Comparison of ENCODE assay signal across 37 cellular contexts in genomic region chr17:54373970-54374369, GRCh38.
"Had no signal": no experiment of that assay in that cellular context is flagged by ENCODE, and none has a peak within 500 bp of the region (broad histone marks: within the 10 kb centered on the region; RNA-seq: fewer than 3 reads in every experiment).

No MANE protein-coding gene starts in this region.

- H3K36me3 Mint-ChIP-seq: activated CD8-positive, alpha-beta memory T cell treated with anti-CD3 and anti-CD28 coated beads, Interleukin-2, amount 10 ng/mL, durations not matched to agents 7 days and 5 days; activated naive CD4-positive, alpha-beta T cell treated with anti-CD3 and anti-CD28 coated beads, Interleukin-2, amount 10 ng/mL, durations not matched to agents 7 days and 5 days; activated naive CD4-positive, alpha-beta T cell treated with anti-CD3 and anti-CD28 coated beads, Interleukin-2, amount 50 U/mL, for 24 hours; activated naive CD8-positive, alpha-beta T cell; activated naive CD8-positive, alpha-beta T cell treated with anti-CD3 and anti-CD28 coated beads, Interleukin-2, amount 10 ng/mL, durations not matched to agents 7 days and 5 days; brain had no signal

- H3K9me3 ChIP-seq: ascending aorta had no signal

- H3K9me3 Mint-ChIP-seq: activated naive CD4-positive, alpha-beta T cell treated with anti-CD3 and anti-CD28 coated beads, Interleukin-2, amount 50 U/mL, for 24 hours; activated naive CD8-positive, alpha-beta T cell treated with anti-CD3 and anti-CD28 coated beads, Interleukin-2, amount 50 U/mL, for 24 hours had no signal

- H3K27ac Mint-ChIP-seq: activated CD4-positive, alpha-beta memory T cell treated with anti-CD3 and anti-CD28 coated beads, Interleukin-2, amount 10 ng/mL, durations not matched to agents 7 days and 5 days; activated CD4-positive, alpha-beta T cell treated with anti-CD3 and anti-CD28 coated beads for 36 hours; activated CD4-positive, alpha-beta T cell treated with anti-CD3 and anti-CD28 coated beads, Interleukin-2, amount 10 ng/mL, durations not matched to agents 7 days and 5 days; activated CD8-positive, alpha-beta memory T cell treated with anti-CD3 and anti-CD28 coated beads, Interleukin-2, amount 10 ng/mL, durations not matched to agents 7 days and 5 days; activated CD8-positive, alpha-beta T cell treated with anti-CD3 and anti-CD28 coated beads, Interleukin-2, amount 10 ng/mL, durations not matched to agents 7 days and 5 days; activated naive CD4-positive, alpha-beta T cell treated with anti-CD3 and anti-CD28 coated beads, Interleukin-2, amount 10 ng/mL, durations not matched to agents 7 days and 5 days; activated naive CD4-positive, alpha-beta T cell treated with anti-CD3 and anti-CD28 coated beads, Interleukin-2, amount 50 U/mL, for 24 hours; activated naive CD8-positive, alpha-beta T cell; activated naive CD8-positive, alpha-beta T cell treated with anti-CD3 and anti-CD28 coated beads, Interleukin-2, amount 10 ng/mL, durations not matched to agents 7 days and 5 days; activated naive CD8-positive, alpha-beta T cell treated with anti-CD3 and anti-CD28 coated beads, Interleukin-2, amount 50 U/mL, for 24 hours; activated T-cell treated with anti-CD3 and anti-CD28 coated beads, Interleukin-2, amount 50 U/mL, for 24 hours; activated T-helper 2 cell treated with anti-CD3 and anti-CD28 coated beads, Interferon-gamma antibody, Interleukin-2, Interleukin-4, amounts not matched to agents 10 μg/mL and 5 μg/mL and 100 μg/mL, durations not matched to agents 14 hours and 24 hours and 36 hours; brain; T-helper 1 cell treated with Interleukin-12 subunit alpha and Interleukin-12 subunit beta and Interleukin-4 antibody, amounts not matched to agents 30 μg/mL and 1 μg/mL, for 36 hours; T-helper 2 cell treated with Interferon-gamma antibody and Interleukin-4, amounts not matched to agents 5 μg/mL and 100 μg/mL, for 36 hours; WTC11 had no signal

- H3K27ac ChIP-seq: ascending aorta, cardiac muscle cell, WERI-Rb-1 had no signal

- H3K4me3 ChIP-seq: ascending aorta, cardiac muscle cell had no signal

- H3K27me3 Mint-ChIP-seq: activated CD4-positive, alpha-beta memory T cell treated with anti-CD3 and anti-CD28 coated beads, Interleukin-2, amount 10 ng/mL, durations not matched to agents 7 days and 5 days; activated CD4-positive, alpha-beta T cell treated with anti-CD3 and anti-CD28 coated beads for 36 hours; activated CD4-positive, alpha-beta T cell treated with anti-CD3 and anti-CD28 coated beads, Interleukin-2, amount 10 ng/mL, durations not matched to agents 7 days and 5 days; activated CD8-positive, alpha-beta memory T cell treated with anti-CD3 and anti-CD28 coated beads, Interleukin-2, amount 10 ng/mL, durations not matched to agents 7 days and 5 days; activated naive CD4-positive, alpha-beta T cell treated with anti-CD3 and anti-CD28 coated beads, Interleukin-2, amount 10 ng/mL, durations not matched to agents 7 days and 5 days; activated naive CD4-positive, alpha-beta T cell treated with anti-CD3 and anti-CD28 coated beads, Interleukin-2, amount 50 U/mL, for 24 hours; activated naive CD8-positive, alpha-beta T cell; activated naive CD8-positive, alpha-beta T cell treated with anti-CD3 and anti-CD28 coated beads, Interleukin-2, amount 10 ng/mL, durations not matched to agents 7 days and 5 days; activated naive CD8-positive, alpha-beta T cell treated with anti-CD3 and anti-CD28 coated beads, Interleukin-2, amount 50 U/mL, for 24 hours; activated T-cell treated with anti-CD3 and anti-CD28 coated beads, Interleukin-2, amount 50 U/mL, for 24 hours; brain; central memory CD8-positive, alpha-beta T cell had no signal

- H3K27me3 ChIP-seq: ascending aorta, cardiac muscle cell had no signal

- H3K4me1 ChIP-seq: ascending aorta had no signal

- H3K36me3 ChIP-seq: ascending aorta, cardiac muscle cell, WERI-Rb-1 had no signal

- H3K4me1 Mint-ChIP-seq: activated CD4-positive, alpha-beta memory T cell treated with anti-CD3 and anti-CD28 coated beads, Interleukin-2, amount 10 ng/mL, durations not matched to agents 7 days and 5 days; activated CD4-positive, alpha-beta T cell treated with anti-CD3 and anti-CD28 coated beads for 36 hours; activated CD4-positive, alpha-beta T cell treated with anti-CD3 and anti-CD28 coated beads, Interleukin-2, amount 10 ng/mL, durations not matched to agents 7 days and 5 days; activated CD8-positive, alpha-beta memory T cell treated with anti-CD3 and anti-CD28 coated beads, Interleukin-2, amount 10 ng/mL, durations not matched to agents 7 days and 5 days; activated naive CD4-positive, alpha-beta T cell treated with anti-CD3 and anti-CD28 coated beads, Interleukin-2, amount 10 ng/mL, durations not matched to agents 7 days and 5 days; activated naive CD4-positive, alpha-beta T cell treated with anti-CD3 and anti-CD28 coated beads, Interleukin-2, amount 50 U/mL, for 24 hours; activated naive CD8-positive, alpha-beta T cell treated with anti-CD3 and anti-CD28 coated beads, Interleukin-2, amount 10 ng/mL, durations not matched to agents 7 days and 5 days; activated naive CD8-positive, alpha-beta T cell treated with anti-CD3 and anti-CD28 coated beads, Interleukin-2, amount 50 U/mL, for 24 hours; central memory CD8-positive, alpha-beta T cell had no signal

- ATAC-seq: activated CD4-positive, alpha-beta T cell treated with anti-CD3 and anti-CD28 coated beads for 36 hours; activated CD4-positive, CD25-positive, alpha-beta regulatory T cell treated with anti-CD3 and anti-CD28 coated beads, Interleukin-2, amount 50 U/mL, for 24 hours; activated CD8-positive, alpha-beta memory T cell treated with anti-CD3 and anti-CD28 coated beads, Interleukin-2, amount 10 ng/mL, durations not matched to agents 7 days and 5 days; activated CD8-positive, alpha-beta T cell treated with anti-CD3 and anti-CD28 coated beads, Interleukin-2, amount 10 ng/mL, durations not matched to agents 7 days and 5 days; activated naive CD8-positive, alpha-beta T cell treated with anti-CD3 and anti-CD28 coated beads, Interleukin-2, amount 50 U/mL, for 24 hours; WTC11 had no signal

- H3K4me3 Mint-ChIP-seq: activated CD4-positive, alpha-beta memory T cell treated with anti-CD3 and anti-CD28 coated beads, Interleukin-2, amount 10 ng/mL, durations not matched to agents 7 days and 5 days; activated CD4-positive, alpha-beta T cell treated with anti-CD3 and anti-CD28 coated beads for 36 hours; activated CD4-positive, alpha-beta T cell treated with anti-CD3 and anti-CD28 coated beads, Interleukin-2, amount 10 ng/mL, durations not matched to agents 7 days and 5 days; activated CD8-positive, alpha-beta memory T cell treated with anti-CD3 and anti-CD28 coated beads, Interleukin-2, amount 10 ng/mL, durations not matched to agents 7 days and 5 days; activated CD8-positive, alpha-beta T cell treated with anti-CD3 and anti-CD28 coated beads, Interleukin-2, amount 10 ng/mL, durations not matched to agents 7 days and 5 days; activated naive CD4-positive, alpha-beta T cell treated with anti-CD3 and anti-CD28 coated beads, Interleukin-2, amount 10 ng/mL, durations not matched to agents 7 days and 5 days; activated naive CD4-positive, alpha-beta T cell treated with anti-CD3 and anti-CD28 coated beads, Interleukin-2, amount 50 U/mL, for 24 hours; activated naive CD8-positive, alpha-beta T cell; activated naive CD8-positive, alpha-beta T cell treated with anti-CD3 and anti-CD28 coated beads, Interleukin-2, amount 10 ng/mL, durations not matched to agents 7 days and 5 days; activated naive CD8-positive, alpha-beta T cell treated with anti-CD3 and anti-CD28 coated beads, Interleukin-2, amount 50 U/mL, for 24 hours; activated T-cell treated with anti-CD3 and anti-CD28 coated beads, Interleukin-2, amount 50 U/mL, for 24 hours; brain; central memory CD8-positive, alpha-beta T cell; T-helper 1 cell treated with Interleukin-12 subunit alpha and Interleukin-12 subunit beta and Interleukin-4 antibody, amounts not matched to agents 30 μg/mL and 1 μg/mL, for 36 hours; T-helper 2 cell treated with Interferon-gamma antibody and Interleukin-4, amounts not matched to agents 5 μg/mL and 100 μg/mL, for 36 hours; WTC11 had no signal

- DNase-seq: activated CD4-positive, alpha-beta memory T cell treated with anti-CD3 and anti-CD28 coated beads, Interleukin-2, amount 10 ng/mL, durations not matched to agents 7 days and 5 days; activated CD4-positive, alpha-beta T cell treated with anti-CD3 and anti-CD28 coated beads for 1 hour; activated CD4-positive, alpha-beta T cell treated with anti-CD3 and anti-CD28 coated beads for 36 hours; activated CD4-positive, alpha-beta T cell treated with anti-CD3 and anti-CD28 coated beads for 48 hours; activated CD4-positive, alpha-beta T cell treated with anti-CD3 and anti-CD28 coated beads, Interleukin-2, amount 10 ng/mL, durations not matched to agents 7 days and 5 days; activated CD4-positive, alpha-beta T cell treated with anti-CD3 and anti-CD28 coated beads, Interleukin-2, amount 50 U/mL, for 48 hours; activated CD4-positive, CD25-positive, alpha-beta regulatory T cell; activated CD8-positive, alpha-beta memory T cell treated with anti-CD3 and anti-CD28 coated beads for 24 hours; activated CD8-positive, alpha-beta memory T cell treated with anti-CD3 and anti-CD28 coated beads, Interleukin-2, amount 10 ng/mL, durations not matched to agents 7 days and 5 days; activated CD8-positive, alpha-beta memory T cell treated with anti-CD3 and anti-CD28 coated beads, Interleukin-2, amount 50 U/mL, for 48 hours; activated CD8-positive, alpha-beta T cell treated with anti-CD3 and anti-CD28 coated beads, Interleukin-2, amount 10 ng/mL, durations not matched to agents 7 days and 5 days; activated effector memory CD4-positive, alpha-beta T cell treated with Interleukin-2 at 50 U/mL for 16 hours; activated gamma-delta T cell; activated naive CD4-positive, alpha-beta T cell treated with anti-CD3 and anti-CD28 coated beads, Interleukin-2, amount 10 ng/mL, durations not matched to agents 7 days and 5 days; activated naive CD4-positive, alpha-beta T cell treated with Interleukin-2 at 50 U/mL for 16 hours; activated naive CD8-positive, alpha-beta T cell treated with anti-CD3 and anti-CD28 coated beads, Interleukin-2, amount 10 ng/mL, durations not matched to agents 7 days and 5 days; activated naive CD8-positive, alpha-beta T cell treated with anti-CD3 and anti-CD28 coated beads, Interleukin-2, amount 50 U/mL, for 24 hours; activated T-cell treated with anti-CD3 and anti-CD28 coated beads, Interleukin-2, amount 50 U/mL, for 24 hours; activated T-cell treated with anti-CD3 and anti-CD28 coated beads, Interleukin-2, amount 50 U/mL, for 48 hours; amygdala; caudate nucleus; cerebellar nuclear complex; T-helper 1 cell; T-helper 2 cell; T-helper 9 cell; WERI-Rb-1 had no signal
